In the genomic region with DNA sequence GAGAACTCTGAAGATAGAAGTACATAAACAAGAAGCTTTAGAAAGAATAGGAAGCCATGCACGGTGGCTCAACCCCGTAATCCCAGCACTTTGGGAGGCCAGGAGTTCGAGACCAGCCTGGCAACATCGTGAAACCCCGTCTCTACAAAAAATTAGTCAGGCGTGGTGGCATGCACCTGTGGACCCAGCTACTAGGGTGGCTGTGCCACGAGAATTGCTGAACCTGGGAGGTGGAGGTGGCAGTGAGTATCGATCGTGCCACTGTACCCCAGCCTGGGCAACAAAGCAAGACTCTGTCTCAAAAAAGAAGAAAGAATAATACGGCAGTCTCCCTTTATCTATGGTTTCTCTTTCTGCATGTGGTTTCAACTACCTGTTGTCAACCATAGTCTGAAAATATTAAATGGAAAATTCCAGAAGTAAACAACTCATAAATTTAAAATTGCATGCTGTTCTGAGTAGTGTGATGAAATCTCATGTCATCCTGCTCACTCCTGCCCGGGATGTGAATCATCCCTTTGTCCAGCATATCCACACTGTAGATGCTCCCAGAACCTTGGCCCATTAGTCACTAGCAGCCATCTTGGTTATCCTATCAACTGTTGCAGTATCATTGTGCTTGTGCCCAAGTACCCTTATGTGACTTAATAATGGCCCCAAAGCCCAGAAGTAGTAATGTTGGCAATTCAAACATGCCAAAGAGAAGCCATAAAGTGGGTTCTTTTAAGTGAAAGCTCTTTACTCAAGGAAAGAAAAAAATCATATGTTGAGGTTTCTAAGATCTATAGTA, we compare ENCODE assay signal across 11 cellular contexts. TPM values are rescaled to one million over a fixed set of nuclear protein-coding genes. Genes with fewer than 3 reads are reported as not detected.
A peak's percentile ranks its signal among the peaks of the same experiment; 100 is the strongest.
DNase-seq lines count a peak whose midpoint lies in the region; ATAC-seq, FAIRE-seq and TF ChIP-seq lines count a peak whose summit lies in the region.
"Had no signal": no experiment of that assay in that cellular context is flagged by ENCODE, and none has a peak within 500 bp of the region (broad histone marks: within the 10 kb centered on the region; RNA-seq: fewer than 3 reads in every experiment).

No MANE protein-coding gene starts in this region.

- no peak overlapping the region for H2BK120ac ChIP-seq in mesenchymal stem cell (ENCODE audit: low read depth, low read length)

- no peak overlapping the region for H3K23ac ChIP-seq in mesenchymal stem cell (ENCODE audit: low read length in 2 of 2)

- H3K27ac ChIP-seq in GM12878 (ENCODE audit: control insufficient read depth, insufficient read depth) (no peak overlapping the region; the same call in 1 of the 2 replicates), mesenchymal stem cell (ENCODE audit: low read length, poor library complexity, severe bottlenecking) (no peak overlapping the region), left ventricle myocardium inferior (replicated peaks) (no peak overlapping the region)
- H3K27ac ChIP-seq: coronary artery had no signal

- H2BK5ac ChIP-seq in mesenchymal stem cell (ENCODE audit: low read depth, low read length, poor library complexity, severe bottlenecking): no peak overlapping the region

- intact Hi-C loops in Caco-2 (cut with micrococcal nuclease; ENCODE audit: unreplicated experiment) (loop anchor here (5.0 kb wide), 1 partner anchor 85 kb away; a partner anchor contains a TSS), GM12878 (cut with micrococcal nuclease; ENCODE audit: unreplicated experiment) (no loop called here), left ventricle myocardium inferior (cut with micrococcal nuclease) (no loop called here)

- peak overlapping the region; percentile 45 for H3K27ac Mint-ChIP-seq in Caco-2 (ENCODE audit: unreplicated experiment)

- no peak overlapping the region for H3K4ac ChIP-seq in mesenchymal stem cell (ENCODE audit: low read depth in 1 of 2, low read length in 2 of 2)

- WGBS in GM12878 (ENCODE audit: insufficient coverage, insufficient replicate concordance, low lambda C conversion rate, missing lambda C conversion rate): 69% methylated on average over 11 of the region's 11 CpGs
- WGBS in mesenchymal stem cell: 83% methylated on average over 10 of the region's 11 CpGs

- FAIRE-seq in GM12878 (lab: Jason Lieb, UNC): no peak
- FAIRE-seq: TTC549 had no signal

- TF ChIP-seq POLR2A in GM12878 (IDR thresholded peaks at IDR 0.05; ENCODE audit: low read depth, low read length): no peak

- H2BK12ac ChIP-seq in mesenchymal stem cell (ENCODE audit: low read length in 2 of 2): no peak overlapping the region

- no peak overlapping the region for H3K4me2 ChIP-seq in GM12878 (ENCODE audit: control insufficient read depth, insufficient read depth)
- no peak overlapping the region for H3K4me2 ChIP-seq in mesenchymal stem cell (ENCODE audit: low read length, poor library complexity, severe bottlenecking)

- peak overlapping the region; percentile 39 for H4K91ac ChIP-seq in mesenchymal stem cell (ENCODE audit: low read length)

- H3K36me3 ChIP-seq in Caco-2 (ENCODE audit: control insufficient read depth, insufficient read depth, low read length) (peaks cover 4% of the 10 kb centered on the region), GM12878 (ENCODE audit: control insufficient read depth in 2 of 2, insufficient read depth in 2 of 2, low read length in 1 of 2) (peaks cover 6 to 38% of the 10 kb centered on the region in 2 experiments), mesenchymal stem cell (ENCODE audit: control insufficient read depth in 1 of 2, insufficient read depth in 2 of 2, low read depth in 1 of 2, low read length in 2 of 2) (peaks cover 13 to 59% of the 10 kb centered on the region in 2 experiments), left ventricle myocardium inferior (peaks cover 48% of the 10 kb centered on the region)

- no peak for TF ChIP-seq RAD21 in GM12878 (IDR thresholded peaks at IDR 0.05; ENCODE audit: insufficient read depth, low read depth, low read length)

- CTCF ChIA-PET in Caco-2 (lab: Charles Lee) (no interaction called here), GM12878 (lab: Yijun Ruan, JAX) (interaction anchor here (0.8 to 1.4 kb wide), 2 partner anchors 12 to 60 kb away, joined by 3 read pairs; no protein-coding TSS in a partner anchor)

- DNase-seq in Caco-2 (no peak), NCI-H226 (peak; percentile 79), GM12878 (ENCODE audit: low read depth, low spot score) (no peak), mesenchymal stem cell (peak; percentile 82), NCI-H748 (lab: John Stamatoyannopoulos, UW; ENCODE audit: unreplicated experiment) (no peak), left ventricle myocardium inferior (no peak)
- DNase-seq: NCI-H1105 treated with DMSO at 0.1 percent for 48 hours had no signal

- H3K4me3 Mint-ChIP-seq in Caco-2 (ENCODE audit: unreplicated experiment): no peak overlapping the region

- H3K9ac ChIP-seq in GM12878 (ENCODE audit: control insufficient read depth, insufficient read depth, low read length): no peak overlapping the region
- H3K9ac ChIP-seq in mesenchymal stem cell (ENCODE audit: low read length): peak overlapping the region; percentile 22

- H3K14ac ChIP-seq in mesenchymal stem cell (ENCODE audit: low read length in 2 of 2): no peak overlapping the region

- H2AFZ ChIP-seq in GM12878 (ENCODE audit: control insufficient read depth, low read depth, low read length): no peak overlapping the region
- no peak overlapping the region for H2AFZ ChIP-seq in mesenchymal stem cell (ENCODE audit: low read depth, low read length)

- peaks cover 78% of the 10 kb centered on the region for H3K36me3 Mint-ChIP-seq in Caco-2 (ENCODE audit: insufficient read depth, unreplicated experiment)

- H3K27me3 Mint-ChIP-seq in Caco-2 (ENCODE audit: insufficient read depth, unreplicated experiment): no peaks in the 10 kb centered on the region

- H3K79me1 ChIP-seq in mesenchymal stem cell (replicated peaks; ENCODE audit: low read length, poor library complexity, severe bottlenecking): peaks cover 11% of the 10 kb centered on the region

- no peaks in the 10 kb centered on the region; the same call in 1 of the 2 replicates for H4K20me1 ChIP-seq in GM12878 (ENCODE audit: control insufficient read depth, insufficient read depth)

- H3K4me3 ChIP-seq in Caco-2 (ENCODE audit: low read depth, low read length) (no peak overlapping the region), GM12878 (no peak overlapping the region), mesenchymal stem cell (ENCODE audit: insufficient read depth in 1 of 2, low read depth in 1 of 2, low read length in 2 of 2) (no peak overlapping the region), left ventricle myocardium inferior (no peak overlapping the region)
- H3K4me3 ChIP-seq: coronary artery had no signal

- H3K18ac ChIP-seq in mesenchymal stem cell (ENCODE audit: low read depth in 1 of 2, low read length in 2 of 2): peak overlapping the region in 1 of 2 experiments; percentile 11

- peaks cover 30% of the 10 kb centered on the region for H3K79me2 ChIP-seq in GM12878 (ENCODE audit: control insufficient read depth, insufficient read depth, low read length)

- no peaks in the 10 kb centered on the region for H3K27me3 ChIP-seq in Caco-2 (replicated peaks; ENCODE audit: control insufficient read depth, insufficient read depth, low read length)
- no peaks in the 10 kb centered on the region for H3K27me3 ChIP-seq in GM12878 (replicated peaks in 1 of 2; ENCODE audit: control insufficient read depth in 2 of 2, insufficient read depth in 2 of 2, low read length in 1 of 2)
- no peaks in the 10 kb centered on the region for H3K27me3 ChIP-seq in mesenchymal stem cell (ENCODE audit: control insufficient read depth in 1 of 2, insufficient read depth in 1 of 2, low read length in 2 of 2)
- no peaks in the 10 kb centered on the region for H3K27me3 ChIP-seq in left ventricle myocardium inferior (ENCODE audit: low read depth)

- no peaks in the 10 kb centered on the region for H3K4me1 Mint-ChIP-seq in Caco-2 (ENCODE audit: low read depth, unreplicated experiment)

- ATAC-seq in GM12878 (no peak), HG03108 (IDR thresholded peaks at IDR 0.05; ENCODE audit: unreplicated experiment) (no peak), HG02678 (IDR thresholded peaks at IDR 0.05; ENCODE audit: unreplicated experiment) (no peak)

- SMC1A ChIA-PET in GM12878 (lab: Charles Lee; ENCODE audit: uncharacterized antibody, unreplicated experiment): interaction anchor here (0.6 to 3.8 kb wide), 7 partner anchors 10 to 86 kb away, joined by 3 to 18 read pairs (median 7); no protein-coding TSS in a partner anchor

- no peaks in the 10 kb centered on the region for H3K9me3 ChIP-seq in Caco-2
- H3K9me3 ChIP-seq in GM12878 (replicated peaks; ENCODE audit: control insufficient read depth, insufficient read depth, low read length): peaks cover 6% of the 10 kb centered on the region
- no peaks in the 10 kb centered on the region for H3K9me3 ChIP-seq in mesenchymal stem cell (ENCODE audit: control insufficient read depth, low read length)
- no peaks in the 10 kb centered on the region for H3K9me3 ChIP-seq in left ventricle myocardium inferior (replicated peaks)

- H3K9me3 Mint-ChIP-seq in Caco-2 (ENCODE audit: unreplicated experiment): no peaks in the 10 kb centered on the region

- POLR2A ChIA-PET in Caco-2 (lab: Charles Lee): no interaction called here
- POLR2A ChIA-PET in GM12878 (lab: Charles Lee): interaction anchor here (0.6 to 1.2 kb wide), 3 partner anchors 10 to 87 kb away, joined by 3 to 5 read pairs (median 3); a partner anchor contains a TSS

- BruUV-seq in Caco-2 (replicated peaks; lab: Mats Ljungman, UMichigan) (no TSS peak), GM12878 (replicated peaks; lab: Mats Ljungman, UMichigan) (no TSS peak)

- in situ Hi-C loops in GM12878 (cut with MboI): no loop called here

- H2AK5ac ChIP-seq in mesenchymal stem cell (ENCODE audit: low read length, severe bottlenecking): no peak overlapping the region

- RAD21 ChIA-PET in GM12878 (lab: Charles Lee; ENCODE audit: unreplicated experiment): interaction anchor here (1.1 to 2.1 kb wide), 2 partner anchors 17 to 20 kb away, joined by 4 to 17 read pairs; no protein-coding TSS in a partner anchor

- H4K8ac ChIP-seq in mesenchymal stem cell (ENCODE audit: low read length): peak overlapping the region; percentile 69

- H2BK15ac ChIP-seq in mesenchymal stem cell (ENCODE audit: low read depth, poor library complexity, severe bottlenecking): no peak overlapping the region

- H3K4me1 ChIP-seq in Caco-2 (no peaks in the 10 kb centered on the region), GM12878 (ENCODE audit: control insufficient read depth, insufficient read depth, low read length) (peaks cover 7% of the 10 kb centered on the region), mesenchymal stem cell (ENCODE audit: control insufficient read depth, insufficient read depth, low read depth, low read length) (peaks cover 2% of the 10 kb centered on the region), left ventricle myocardium inferior (no peaks in the 10 kb centered on the region)

- TF ChIP-seq CTCF in Caco-2 (IDR thresholded peaks at IDR 0.05; ENCODE audit: insufficient read depth in 1 of 2, low read depth in 1 of 2, low read length in 1 of 2, severe bottlenecking in 1 of 2, unreplicated experiment in 1 of 2) (no peak), GM12878 (IDR thresholded peaks at IDR 0.05 in 2 of 3, conservative IDR thresholded peaks at IDR 0.05 in 1 of 3; ENCODE audit: control insufficient read depth in 2 of 3, extremely low read depth in 1 of 3, insufficient read depth in 1 of 3, low read depth in 3 of 3, low read length in 3 of 3) (no peak), left ventricle myocardium inferior (IDR thresholded peaks at IDR 0.05; ENCODE audit: borderline replicate concordance) (no peak)

- TF ChIP-seq EP300 in GM12878 (IDR thresholded peaks at IDR 0.05; ENCODE audit: borderline replicate concordance in 1 of 2, control insufficient read depth in 1 of 2, low read depth in 2 of 2, low read length in 2 of 2): no peak

RNA-seq across cellular contexts. Expression of a gene that starts 22.1 kb away (rescaled TPM):
- 170 and 171 TPM in 2 replicates for total RNA-seq in Caco-2 (2022)
- total RNA-seq in GM12878 (2013; cell fraction: nucleolus; rRNA removed): 80.2 and 89.8 TPM in 2 replicates
- total RNA-seq in GM12878 (2014; rRNA removed): 202 and 261 TPM in 2 replicates
- total RNA-seq in GM12878 (2014; rRNA removed; fragmentation: Illumina TruSeq; extraction: Trizol): 331 and 346 TPM in 2 replicates
- 187 and 189 TPM in 2 replicates for total RNA-seq in GM12878 (2021)
- polyA plus RNA-seq in GM12878 (2011; ENCODE audit: low read depth): 40.6 TPM
- polyA plus RNA-seq in GM12878 (2011; rRNA removed): 157 and 297 TPM in 2 replicates
- 37.2 and 48.9 TPM in 2 replicates for polyA plus RNA-seq in GM12878 (2011; cell fraction: cytosol; rRNA removed)
- polyA plus RNA-seq in GM12878 (2011; cell fraction: nucleus; rRNA removed): 39.0 and 50.4 TPM in 2 replicates
- 91.2 and 106 TPM in 2 replicates for polyA plus RNA-seq in GM12878 (2012)
- polyA plus RNA-seq in GM12878 (2014; fragmentation: Illumina TruSeq; extraction: Trizol): 312 and 372 TPM in 2 replicates
- 100 to 1,000 TPM; 111 to 117 TPM for polyA plus RNA-seq in GM12878 (2014; fragmentation: Nextera tagmentation; extraction: Ambion mirVana)
- 139 and 164 TPM in 2 replicates for polyA plus RNA-seq in GM12878 (2014; rRNA removed)
- polyA plus RNA-seq in GM12878 (2016; fragmentation: Nextera tagmentation; extraction: Ambion mirVana): 100 to 1,000 TPM; 206 to 212 TPM
- polyA minus RNA-seq in GM12878 (2011; rRNA and poly(A)+ RNA removed): 25.4 and 34.5 TPM in 2 replicates
- 52.5 and 58.5 TPM in 2 replicates for polyA minus RNA-seq in GM12878 (2011; cell fraction: cytosol; rRNA and poly(A)+ RNA removed)
- polyA minus RNA-seq in GM12878 (2011; cell fraction: nucleus; rRNA and poly(A)+ RNA removed): 30.2 and 60.7 TPM in 2 replicates
- 82.1 TPM for polyA plus RNA-seq in mesenchymal stem cell (2013, experiment 1 of 2)
- 79.4 TPM for polyA plus RNA-seq in mesenchymal stem cell (2013, experiment 2 of 2)
- 54.0 TPM for total RNA-seq in left ventricle myocardium inferior

Comparison
In these comparisons a context has a peak if more than half of its experiments do, and no peak if none do; other contexts are left out.
1. DNase-seq: peak in NCI-H226 (single experiment) and mesenchymal stem cell (single experiment); none in Caco-2 (0 of 2), GM12878 (single experiment), NCI-H748 (single experiment) and left ventricle myocardium inferior (single experiment).